17 cellular contexts compared by ENCODE assay signal in the genomic region with DNA sequence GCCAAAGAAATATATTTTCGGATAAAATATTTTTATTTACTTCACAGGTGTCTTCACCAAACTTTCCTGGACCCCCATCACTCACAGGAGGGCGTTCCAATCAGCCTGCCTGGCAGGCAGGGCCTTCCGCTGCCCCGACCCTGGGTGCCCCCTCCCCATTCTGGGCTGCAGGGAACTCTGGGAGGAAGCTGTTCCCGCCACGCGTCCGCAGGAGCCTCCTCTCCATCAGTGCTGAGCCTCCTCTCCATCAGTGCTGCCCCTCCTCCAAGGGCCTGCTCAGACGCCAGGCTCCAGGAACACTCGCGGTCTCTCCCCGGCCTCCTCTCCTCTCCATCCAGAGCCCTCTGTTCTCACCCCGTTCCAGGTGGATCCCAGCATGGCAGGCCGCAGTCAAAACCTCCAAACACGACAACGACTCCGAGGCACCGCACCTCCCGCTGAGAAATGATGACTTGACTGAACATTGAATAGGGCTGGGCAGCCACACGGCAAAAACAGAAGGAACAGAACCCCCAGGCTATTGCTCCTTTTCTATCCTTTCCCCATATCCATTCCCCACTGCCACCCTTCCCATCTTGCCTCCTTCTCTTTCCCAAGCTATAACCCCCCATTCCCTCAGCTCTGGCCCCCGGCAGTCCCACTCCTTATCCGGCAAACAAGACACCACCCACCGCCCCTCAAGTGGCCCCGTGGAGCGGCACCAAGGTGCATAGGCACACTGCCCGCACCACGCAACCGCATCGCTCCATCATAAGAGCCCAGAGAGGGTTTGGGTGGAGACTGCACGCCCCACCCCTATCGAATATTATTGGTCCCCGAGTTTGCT.
"Had no signal": no experiment of that assay in that cellular context is flagged by ENCODE, and none has a peak within 500 bp of the region (broad histone marks: within the 10 kb centered on the region; RNA-seq: fewer than 3 reads in every experiment).

No MANE protein-coding gene starts in this region.

- DNase-seq: activated CD4-positive, alpha-beta T cell treated with anti-CD3 and anti-CD28 coated beads, Interleukin-2, amount 10 ng/mL, durations not matched to agents 7 days and 5 days; activated gamma-delta T cell; adrenal gland; effector CD8-positive, alpha-beta T cell; stimulated activated CD4-positive, alpha-beta T cell treated with anti-CD3 and anti-CD28 coated beads, Interleukin-2, amount 100 ng/mL, for 24 hours; T-helper 1 cell; T-helper 9 cell; transverse colon had no signal

- H3K9me3 ChIP-seq: adrenal gland, gastroesophageal sphincter, right atrium auricular region, suprapubic skin, transverse colon, vagina had no signal

- H3K27me3 ChIP-seq: adrenal gland, right atrium auricular region, suprapubic skin, transverse colon, vagina had no signal

- H3K4me1 Mint-ChIP-seq: activated CD4-positive, alpha-beta T cell treated with anti-CD3 and anti-CD28 coated beads, Interleukin-2, amount 10 ng/mL, durations not matched to agents 7 days and 5 days had no signal

- H3K27ac Mint-ChIP-seq: activated CD4-positive, alpha-beta T cell treated with anti-CD3 and anti-CD28 coated beads, Interleukin-2, amount 10 ng/mL, durations not matched to agents 7 days and 5 days; activated naive CD4-positive, alpha-beta T cell treated with anti-CD3 and anti-CD28 coated beads, Interleukin-2, amount 50 U/mL, for 72 hours; dendritic cell treated with granulocyte-macrophage colony-stimulating factor and Interleukin-4, amounts not matched to agents 40 ng/mL and 50 ng/mL, for 4 days; nephron; progenitor cell of endocrine pancreas; stimulated activated naive CD8-positive, alpha-beta T cell treated with anti-CD3 and anti-CD28 coated beads, Interleukin-15, Interleukin-2, amounts not matched to agents 100 ng/mL and 50 ng/mL, for 24 hours had no signal

- H3K4me3 Mint-ChIP-seq: activated CD4-positive, alpha-beta T cell treated with anti-CD3 and anti-CD28 coated beads, Interleukin-2, amount 10 ng/mL, durations not matched to agents 7 days and 5 days; dendritic cell treated with granulocyte-macrophage colony-stimulating factor and Interleukin-4, amounts not matched to agents 40 ng/mL and 50 ng/mL, for 4 days; nephron; stimulated activated naive CD8-positive, alpha-beta T cell treated with anti-CD3 and anti-CD28 coated beads, Interleukin-15, Interleukin-2, amounts not matched to agents 100 ng/mL and 50 ng/mL, for 24 hours had no signal

- H3K4me3 ChIP-seq: adrenal gland, gastroesophageal sphincter, right atrium auricular region, suprapubic skin, transverse colon, vagina had no signal

- H3K4me1 ChIP-seq: adrenal gland, gastroesophageal sphincter, right atrium auricular region, suprapubic skin, transverse colon, vagina had no signal

- H3K27me3 Mint-ChIP-seq: activated CD4-positive, alpha-beta T cell treated with anti-CD3 and anti-CD28 coated beads, Interleukin-2, amount 10 ng/mL, durations not matched to agents 7 days and 5 days had no signal

- H3K27ac ChIP-seq: adrenal gland, gastroesophageal sphincter, right atrium auricular region, suprapubic skin, transverse colon, vagina had no signal

- H3K36me3 Mint-ChIP-seq: activated naive CD4-positive, alpha-beta T cell treated with anti-CD3 and anti-CD28 coated beads, Interleukin-2, amount 50 U/mL, for 72 hours had no signal

- H3K36me3 ChIP-seq: adrenal gland, gastroesophageal sphincter, right atrium auricular region, suprapubic skin, transverse colon, vagina had no signal

- H3K9me3 Mint-ChIP-seq: activated CD4-positive, alpha-beta T cell treated with anti-CD3 and anti-CD28 coated beads, Interleukin-2, amount 10 ng/mL, durations not matched to agents 7 days and 5 days; activated naive CD4-positive, alpha-beta T cell treated with anti-CD3 and anti-CD28 coated beads, Interleukin-2, amount 50 U/mL, for 72 hours; dendritic cell treated with granulocyte-macrophage colony-stimulating factor and Interleukin-4, amounts not matched to agents 40 ng/mL and 50 ng/mL, for 4 days; stimulated activated naive CD8-positive, alpha-beta T cell treated with anti-CD3 and anti-CD28 coated beads, Interleukin-15, Interleukin-2, amounts not matched to agents 100 ng/mL and 50 ng/mL, for 24 hours had no signal
